ENCODE assay signal across 8 cellular contexts in the genomic region with DNA sequence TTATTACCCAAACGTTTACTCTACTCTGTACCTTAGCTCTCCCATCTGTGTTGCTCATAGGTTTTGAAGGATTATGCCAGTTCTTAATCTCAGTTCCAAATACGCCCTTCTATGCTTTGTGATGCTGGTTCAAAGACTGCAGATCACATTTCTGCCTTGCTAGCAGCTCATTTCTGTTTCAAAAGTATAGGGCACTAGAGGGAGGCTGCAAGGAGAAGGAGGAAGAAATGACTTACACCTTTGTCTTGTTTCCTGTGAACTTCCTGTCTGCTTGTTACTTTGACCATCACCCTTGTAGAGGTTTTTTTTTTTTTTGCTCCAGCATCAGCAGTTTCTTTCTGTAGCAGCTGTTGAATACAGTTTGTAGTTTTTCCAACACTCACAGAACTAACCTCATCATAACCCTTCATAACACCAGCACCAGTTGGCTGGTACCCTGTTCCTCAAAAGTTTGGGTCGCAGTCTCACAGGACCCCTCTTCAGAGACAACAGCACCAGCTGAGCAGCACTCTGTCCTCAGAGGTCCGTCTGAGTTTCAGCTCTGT. TPM values are rescaled to one million over a fixed set of nuclear protein-coding genes. Genes with fewer than 3 reads are reported as not detected.
DNase-seq lines count a peak whose midpoint lies in the region; ATAC-seq lines count a peak whose summit lies in the region.

No MANE protein-coding gene starts in this region.

- H3K9me3 Mint-ChIP-seq in IgD-negative memory B cell, result no peaks in the 10 kb centered on the region

- peak; percentile 92 for ATAC-seq in GM18498 (IDR thresholded peaks at IDR 0.05; ENCODE audit: unreplicated experiment)
- ATAC-seq in GM21528 (IDR thresholded peaks at IDR 0.05; ENCODE audit: low FRiP score, unreplicated experiment), result peak; percentile 91
- ATAC-seq in esophagus mucosa, result peak; percentile 25

- peak overlapping the region; percentile 5 to 49 (median 41) for H3K4me3 Mint-ChIP-seq in IgD-negative memory B cell

- no peaks in the 10 kb centered on the region for H3K36me3 Mint-ChIP-seq in IgD-negative memory B cell

- H3K27me3 Mint-ChIP-seq in IgD-negative memory B cell, result no peaks in the 10 kb centered on the region

- H3K27ac Mint-ChIP-seq in IgD-negative memory B cell, result peak overlapping the region; percentile 1 to 86 (median 67)

- intact Hi-C loops in posterior vena cava (cut with DNase I), result no loop called here

- DNase-seq in EL (no peak), posterior vena cava (ENCODE audit: low spot score) (no peak), CD1c-positive myeloid dendritic cell (ENCODE audit: extremely low spot score) (no peak), AG08396 (ENCODE audit: low spot score) (no peak)

- H3K4me1 Mint-ChIP-seq in IgD-negative memory B cell, result peaks cover 27 to 38% (median 35%) of the 10 kb centered on the region in 3 donors

RNA-seq across cellular contexts. Expression of gene SLK, which starts 16.5 kb away (rescaled TPM):
- polyA plus RNA-seq in IgD-negative memory B cell, result 3.0 TPM
- 54.1 TPM for total RNA-seq in esophagus mucosa
- 10 to 100 TPM; 45.3 to 71.0 TPM for total RNA-seq in posterior vena cava

Comparison
In these comparisons a context has a peak if more than half of its experiments do, and no peak if none do; other contexts are left out.
1. ATAC-seq: peak in every context shown above with its lines; median percentile 92 in GM18498; 91 in GM21528; 25 in esophagus mucosa.